ENCODE assay signal across 22 cellular contexts in genomic region chr10:124351481-124352220, GRCh38.
DNase-seq lines count a peak whose midpoint lies in the region; TF ChIP-seq lines count a peak whose summit lies in the region.
"Had no signal": no experiment of that assay in that cellular context is flagged by ENCODE, and none has a peak within 500 bp of the region (broad histone marks: within the 10 kb centered on the region; RNA-seq: fewer than 3 reads in every experiment).

No MANE protein-coding gene starts in this region.

- no peak overlapping the region for H2BK12ac ChIP-seq in neuronal stem cell (ENCODE audit: low read length)

- no peaks in the 10 kb centered on the region for H3K36me3 Mint-ChIP-seq in endodermal cell (ENCODE audit: low read depth)
- H3K36me3 Mint-ChIP-seq: activated CD4-positive, alpha-beta memory T cell treated with anti-CD3 and anti-CD28 coated beads for 36 hours; type B pancreatic cell; WTC11 had no signal

- H3K9me3 Mint-ChIP-seq in endodermal cell, result no peaks in the 10 kb centered on the region
- H3K9me3 Mint-ChIP-seq: activated CD4-positive, alpha-beta memory T cell treated with anti-CD3 and anti-CD28 coated beads for 36 hours; IgD-negative memory B cell; neural crest cell; type B pancreatic cell; WTC11 had no signal

- TF ChIP-seq CTCF in endodermal cell (conservative IDR thresholded peaks at IDR 0.05), result no peak

- H3K4me3 Mint-ChIP-seq in endodermal cell, result no peak overlapping the region
- H3K4me3 Mint-ChIP-seq: activated CD4-positive, alpha-beta memory T cell treated with anti-CD3 and anti-CD28 coated beads for 36 hours; neural crest cell; type B pancreatic cell; WTC11 had no signal

- peak; percentile 6 for DNase-seq in NCI-H1092 treated with DMSO at 0.1 percent for 48 hours (lab: John Stamatoyannopoulos, UW)
- DNase-seq in NCI-H1092 (lab: John Stamatoyannopoulos, UW), result no peak
- DNase-seq in M059J (ENCODE audit: low read depth), result peak; percentile 56
- peak; percentile 30 for DNase-seq in endodermal cell
- no peak for DNase-seq in neuronal stem cell (ENCODE audit: low spot score)
- no peak for DNase-seq in OCI-M1 (lab: John Stamatoyannopoulos, UW)
- DNase-seq in A172 (ENCODE audit: low spot score), result no peak
- no peak for DNase-seq in germinal center (ENCODE audit: low spot score)
- DNase-seq: activated CD4-positive, alpha-beta memory T cell treated with anti-CD3 and anti-CD28 coated beads for 36 hours; activated naive CD4-positive, alpha-beta T cell; colonic mucosa; DMS153; NCI-H2171 treated with DMSO at 0.1 percent for 48 hours; NCI-H748 treated with DMSO at 0.1 percent for 48 hours; SHP77 treated with DMSO at 0.1 percent for 48 hours had no signal

- H3K4me1 ChIP-seq in endodermal cell (ENCODE audit: control insufficient read depth, insufficient read depth, low read length) (no peaks in the 10 kb centered on the region), neuronal stem cell (ENCODE audit: control insufficient read depth in 2 of 2, insufficient read depth in 1 of 2, low read depth in 1 of 2, low read length in 2 of 2) (peaks cover 0 to 3% of the 10 kb centered on the region in 2 donors)
- H3K4me1 ChIP-seq: colonic mucosa had no signal

- H3K27ac Mint-ChIP-seq in endodermal cell, result no peak overlapping the region
- H3K27ac Mint-ChIP-seq: activated CD4-positive, alpha-beta memory T cell treated with anti-CD3 and anti-CD28 coated beads for 36 hours; progenitor cell of endocrine pancreas; type B pancreatic cell; WTC11 had no signal

- H3K27me3 Mint-ChIP-seq in endodermal cell (ENCODE audit: insufficient read depth), result no peaks in the 10 kb centered on the region
- H3K27me3 Mint-ChIP-seq: IgD-negative memory B cell had no signal

- H3K9me3 ChIP-seq in endodermal cell (ENCODE audit: control insufficient read depth, low read length) (no peaks in the 10 kb centered on the region), neuronal stem cell (replicated peaks in 1 of 2; ENCODE audit: control insufficient read depth in 2 of 2, insufficient read depth in 1 of 2, low read depth in 1 of 2, low read length in 2 of 2) (no peaks in the 10 kb centered on the region)
- H3K9me3 ChIP-seq: colonic mucosa, esophagus muscularis mucosa had no signal

- no peaks in the 10 kb centered on the region for H3K27me3 ChIP-seq in endodermal cell (ENCODE audit: control insufficient read depth, insufficient read depth, low read length, poor library complexity, severe bottlenecking)
- H3K27me3 ChIP-seq in neuronal stem cell (ENCODE audit: control insufficient read depth in 3 of 3, insufficient read depth in 3 of 3, low read depth in 1 of 3, low read length in 3 of 3), result peaks cover 0 to 32% (median 0%) of the 10 kb centered on the region in 3 experiments
- H3K27me3 ChIP-seq: colonic mucosa, esophagus muscularis mucosa had no signal

- WGBS in endodermal cell (ENCODE audit: insufficient coverage in 1 of 2, insufficient read length in 1 of 2), 2 experiments, result 88 to 94% methylated on average over 5 to 10 of the region's 10 CpGs
- no CpG with 5 or more reads among the region's 10 CpGs for whole genome bisulfite sequencing in neuronal stem cell (ENCODE audit: extremely low coverage in 2 of 2, insufficient read length in 2 of 2, insufficient replicate concordance in 1 of 2), 2 donors

- no peak overlapping the region for H2BK120ac ChIP-seq in neuronal stem cell (ENCODE audit: low read depth, low read length)

- H3K23ac ChIP-seq in neuronal stem cell (ENCODE audit: low read depth, low read length, poor library complexity), result no peak overlapping the region

- no peak overlapping the region for H2BK15ac ChIP-seq in neuronal stem cell (ENCODE audit: low read length)

- peaks cover 4% of the 10 kb centered on the region for H3K4me1 Mint-ChIP-seq in endodermal cell

- no peak overlapping the region for H3K4me2 ChIP-seq in neuronal stem cell (ENCODE audit: insufficient read depth, low read length, poor library complexity, severe bottlenecking)

- H3K79me1 ChIP-seq in neuronal stem cell (ENCODE audit: low read depth, low read length), result no peaks in the 10 kb centered on the region

- no peak overlapping the region for H3K4ac ChIP-seq in neuronal stem cell (ENCODE audit: low read length)

- H3K27ac ChIP-seq in endodermal cell (ENCODE audit: low read depth, low read length) (no peak overlapping the region), neuronal stem cell (replicated peaks; ENCODE audit: low read length) (no peak overlapping the region)
- H3K27ac ChIP-seq: 22Rv1, colonic mucosa, esophagus muscularis mucosa had no signal

- no peak overlapping the region for H2BK5ac ChIP-seq in neuronal stem cell (ENCODE audit: low read length)

- H3K9ac ChIP-seq in endodermal cell (ENCODE audit: extremely low read depth, low read length, poor library complexity, severe bottlenecking) (no peak overlapping the region), neuronal stem cell (ENCODE audit: low read depth, low read length, poor library complexity) (no peak overlapping the region)

- H4K91ac ChIP-seq in neuronal stem cell (ENCODE audit: low read depth, low read length, poor library complexity), result peak overlapping the region; percentile 74

- peak overlapping the region; percentile 53 for H2AK5ac ChIP-seq in neuronal stem cell (ENCODE audit: low read depth, low read length)

- H3K4me3 ChIP-seq in endodermal cell (ENCODE audit: low read length) (no peak overlapping the region), neuronal stem cell (ENCODE audit: low read length in 2 of 2) (no peak overlapping the region)
- H3K4me3 ChIP-seq: colonic mucosa, esophagus muscularis mucosa had no signal

- no peak overlapping the region for H3K14ac ChIP-seq in neuronal stem cell (ENCODE audit: low read length)

- H4K8ac ChIP-seq in neuronal stem cell (ENCODE audit: low read depth, low read length), result no peak overlapping the region

- H2AFZ ChIP-seq in neuronal stem cell (ENCODE audit: low read length), result no peak overlapping the region

- peak overlapping the region; percentile 35 for H3K18ac ChIP-seq in neuronal stem cell (ENCODE audit: low read length)

- H3K36me3 ChIP-seq in endodermal cell (ENCODE audit: control insufficient read depth, insufficient read depth, low read length) (no peaks in the 10 kb centered on the region), neuronal stem cell (replicated peaks in 1 of 2; ENCODE audit: control insufficient read depth in 2 of 2, insufficient read depth in 2 of 2, low read length in 2 of 2) (no peaks in the 10 kb centered on the region)
- H3K36me3 ChIP-seq: colonic mucosa, esophagus muscularis mucosa had no signal

Comparison
In these comparisons a context has a peak if more than half of its experiments do, and no peak if none do; other contexts are left out.
1. DNase-seq: peak in NCI-H1092 treated with DMSO at 0.1 percent for 48 hours (single experiment), M059J (single experiment) and endodermal cell (single experiment); none in NCI-H1092 (single experiment), neuronal stem cell (single experiment), OCI-M1 (single experiment), A172 (single experiment) and germinal center (single experiment).